ENCODE assay signal across 1 cellular context in the genomic region with DNA sequence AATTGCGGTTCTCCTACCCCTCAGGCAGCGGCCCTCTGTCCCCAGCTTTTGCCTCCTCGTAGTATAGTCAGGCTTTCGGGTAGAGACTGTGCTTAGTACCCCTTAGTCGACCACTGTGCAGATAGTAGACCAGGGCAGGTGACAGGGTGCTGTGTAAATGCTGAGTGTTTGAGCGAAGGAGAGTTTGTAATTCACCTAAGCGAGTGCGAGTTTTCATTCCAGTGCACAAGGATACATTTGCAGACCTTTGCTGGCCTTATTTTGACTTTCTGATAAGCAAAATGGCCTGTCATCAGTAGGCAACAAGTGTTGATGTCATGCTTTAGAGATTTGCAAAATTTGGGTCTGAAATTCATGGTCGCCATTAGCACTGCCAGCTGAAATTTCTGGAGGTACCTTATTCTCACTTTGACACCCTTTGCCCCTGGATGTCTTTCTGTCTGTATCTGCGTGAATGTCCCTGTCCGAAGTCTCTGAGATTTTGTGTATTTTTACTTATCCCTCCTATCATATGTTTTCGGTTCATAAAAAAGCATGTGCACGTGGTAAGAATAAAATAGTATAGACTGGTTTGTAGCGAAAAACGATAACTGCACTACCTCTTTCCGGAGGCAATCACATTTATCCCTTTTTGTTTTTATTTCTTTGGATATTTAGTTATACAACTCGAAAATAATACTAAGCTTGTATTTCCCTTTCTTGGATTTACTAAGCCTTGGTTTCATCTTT.
TF ChIP-seq lines count a peak whose summit lies in the region.

No MANE protein-coding gene starts in this region.

TF ChIP-seq in K562, 482 proteins besides CTCF, POLR2A, EP300 and RAD21 (continued from another document and continues in another):
- TF ChIP-seq NCOR1 (IDR thresholded peaks at IDR 0.05) (no peak), KLF16 (IDR thresholded peaks at IDR 0.05) (no peak), ILF3 (IDR thresholded peaks at IDR 0.05; ENCODE audit: borderline replicate concordance) (no peak), HNRNPUL1 (IDR thresholded peaks at IDR 0.05; ENCODE audit: low read length) (no peak), BCOR (IDR thresholded peaks at IDR 0.05) (peak; percentile 8; the same call in 1 of the 2 replicates), ZKSCAN3 (CRISPR knock-in tag; IDR thresholded peaks at IDR 0.05) (no peak), NR3C1 (CRISPR knock-in tag; IDR thresholded peaks at IDR 0.05) (no peak), CEBPG (CRISPR knock-in tag; IDR thresholded peaks at IDR 0.05) (no peak), CEBPG (tag; conservative IDR thresholded peaks at IDR 0.05 in 1 of 2, IDR thresholded peaks at IDR 0.05 in 1 of 2) (no peak), SREBF2 (CRISPR knock-in tag; IDR thresholded peaks at IDR 0.05) (no peak), TEAD1 (CRISPR knock-in tag; IDR thresholded peaks at IDR 0.05) (no peak), HNRNPK (IDR thresholded peaks at IDR 0.05; ENCODE audit: low read depth, low read length, poor library complexity, severe bottlenecking) (no peak), KAT2B (IDR thresholded peaks at IDR 0.05; ENCODE audit: low read depth, low read length) (no peak), ZC3H8 (IDR thresholded peaks at IDR 0.05) (no peak), EZH2 (IDR thresholded peaks at IDR 0.05; ENCODE audit: borderline replicate concordance, low read depth, low read length) (no peak), ZNF561 (CRISPR knock-in tag; conservative IDR thresholded peaks at IDR 0.05) (no peak)
- TF ChIP-seq, protein P1, sequence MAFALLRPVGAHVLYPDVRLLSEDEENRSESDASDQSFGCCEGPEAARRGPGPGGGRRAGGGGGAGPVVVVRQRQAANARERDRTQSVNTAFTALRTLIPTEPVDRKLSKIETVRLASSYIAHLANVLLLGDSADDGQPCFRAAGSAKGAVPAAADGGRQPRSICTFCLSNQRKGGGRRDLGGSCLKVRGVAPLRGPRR (CRISPR knock-in tag; IDR thresholded peaks at IDR 0.05) = no peak
- TF ChIP-seq, protein P2, sequence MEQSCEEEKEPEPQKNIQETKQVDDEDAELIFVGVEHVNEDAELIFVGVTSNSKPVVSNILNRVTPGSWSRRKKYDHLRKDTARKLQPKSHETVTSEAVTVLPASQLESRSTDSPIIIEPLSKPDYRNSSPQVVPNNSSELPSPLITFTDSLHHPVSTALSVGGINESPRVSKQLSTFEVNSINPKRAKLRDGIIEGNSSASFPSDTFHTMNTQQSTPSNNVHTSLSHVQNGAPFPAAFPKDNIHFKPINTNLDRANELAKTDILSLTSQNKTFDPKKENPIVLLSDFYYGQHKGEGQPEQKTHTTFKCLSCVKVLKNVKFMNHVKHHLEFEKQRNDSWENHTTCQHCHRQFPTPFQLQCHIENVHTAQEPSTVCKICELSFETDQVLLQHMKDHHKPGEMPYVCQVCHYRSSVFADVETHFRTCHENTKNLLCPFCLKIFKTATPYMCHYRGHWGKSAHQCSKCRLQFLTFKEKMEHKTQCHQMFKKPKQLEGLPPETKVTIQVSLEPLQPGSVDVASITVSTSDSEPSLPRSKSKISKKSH (CRISPR knock-in tag; IDR thresholded peaks at IDR 0.05) = no peak
- TF ChIP-seq, protein P3, sequence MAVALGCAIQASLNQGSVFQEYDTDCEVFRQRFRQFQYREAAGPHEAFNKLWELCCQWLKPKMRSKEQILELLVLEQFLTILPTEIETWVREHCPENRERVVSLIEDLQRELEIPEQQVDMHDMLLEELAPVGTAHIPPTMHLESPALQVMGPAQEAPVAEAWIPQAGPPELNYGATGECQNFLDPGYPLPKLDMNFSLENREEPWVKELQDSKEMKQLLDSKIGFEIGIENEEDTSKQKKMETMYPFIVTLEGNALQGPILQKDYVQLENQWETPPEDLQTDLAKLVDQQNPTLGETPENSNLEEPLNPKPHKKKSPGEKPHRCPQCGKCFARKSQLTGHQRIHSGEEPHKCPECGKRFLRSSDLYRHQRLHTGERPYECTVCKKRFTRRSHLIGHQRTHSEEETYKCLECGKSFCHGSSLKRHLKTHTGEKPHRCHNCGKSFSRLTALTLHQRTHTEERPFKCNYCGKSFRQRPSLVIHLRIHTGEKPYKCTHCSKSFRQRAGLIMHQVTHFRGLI (CRISPR knock-in tag; IDR thresholded peaks at IDR 0.05) = no peak
- TF ChIP-seq, protein P4, sequence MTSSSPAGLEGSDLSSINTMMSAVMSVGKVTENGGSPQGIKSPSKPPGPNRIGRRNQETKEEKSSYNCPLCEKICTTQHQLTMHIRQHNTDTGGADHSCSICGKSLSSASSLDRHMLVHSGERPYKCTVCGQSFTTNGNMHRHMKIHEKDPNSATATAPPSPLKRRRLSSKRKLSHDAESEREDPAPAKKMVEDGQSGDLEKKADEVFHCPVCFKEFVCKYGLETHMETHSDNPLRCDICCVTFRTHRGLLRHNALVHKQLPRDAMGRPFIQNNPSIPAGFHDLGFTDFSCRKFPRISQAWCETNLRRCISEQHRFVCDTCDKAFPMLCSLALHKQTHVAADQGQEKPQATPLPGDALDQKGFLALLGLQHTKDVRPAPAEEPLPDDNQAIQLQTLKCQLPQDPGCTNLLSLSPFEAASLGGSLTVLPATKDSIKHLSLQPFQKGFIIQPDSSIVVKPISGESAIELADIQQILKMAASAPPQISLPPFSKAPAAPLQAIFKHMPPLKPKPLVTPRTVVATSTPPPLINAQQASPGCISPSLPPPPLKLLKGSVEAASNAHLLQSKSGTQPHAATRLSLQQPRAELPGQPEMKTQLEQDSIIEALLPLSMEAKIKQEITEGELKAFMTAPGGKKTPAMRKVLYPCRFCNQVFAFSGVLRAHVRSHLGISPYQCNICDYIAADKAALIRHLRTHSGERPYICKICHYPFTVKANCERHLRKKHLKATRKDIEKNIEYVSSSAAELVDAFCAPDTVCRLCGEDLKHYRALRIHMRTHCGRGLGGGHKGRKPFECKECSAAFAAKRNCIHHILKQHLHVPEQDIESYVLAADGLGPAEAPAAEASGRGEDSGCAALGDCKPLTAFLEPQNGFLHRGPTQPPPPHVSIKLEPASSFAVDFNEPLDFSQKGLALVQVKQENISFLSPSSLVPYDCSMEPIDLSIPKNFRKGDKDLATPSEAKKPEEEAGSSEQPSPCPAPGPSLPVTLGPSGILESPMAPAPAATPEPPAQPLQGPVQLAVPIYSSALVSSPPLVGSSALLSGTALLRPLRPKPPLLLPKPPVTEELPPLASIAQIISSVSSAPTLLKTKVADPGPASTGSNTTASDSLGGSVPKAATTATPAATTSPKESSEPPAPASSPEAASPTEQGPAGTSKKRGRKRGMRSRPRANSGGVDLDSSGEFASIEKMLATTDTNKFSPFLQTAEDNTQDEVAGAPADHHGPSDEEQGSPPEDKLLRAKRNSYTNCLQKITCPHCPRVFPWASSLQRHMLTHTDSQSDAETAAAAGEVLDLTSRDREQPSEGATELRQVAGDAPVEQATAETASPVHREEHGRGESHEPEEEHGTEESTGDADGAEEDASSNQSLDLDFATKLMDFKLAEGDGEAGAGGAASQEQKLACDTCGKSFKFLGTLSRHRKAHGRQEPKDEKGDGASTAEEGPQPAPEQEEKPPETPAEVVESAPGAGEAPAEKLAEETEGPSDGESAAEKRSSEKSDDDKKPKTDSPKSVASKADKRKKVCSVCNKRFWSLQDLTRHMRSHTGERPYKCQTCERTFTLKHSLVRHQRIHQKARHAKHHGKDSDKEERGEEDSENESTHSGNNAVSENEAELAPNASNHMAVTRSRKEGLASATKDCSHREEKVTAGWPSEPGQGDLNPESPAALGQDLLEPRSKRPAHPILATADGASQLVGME (CRISPR knock-in tag; IDR thresholded peaks at IDR 0.05) = no peak
- TF ChIP-seq, protein P5, sequence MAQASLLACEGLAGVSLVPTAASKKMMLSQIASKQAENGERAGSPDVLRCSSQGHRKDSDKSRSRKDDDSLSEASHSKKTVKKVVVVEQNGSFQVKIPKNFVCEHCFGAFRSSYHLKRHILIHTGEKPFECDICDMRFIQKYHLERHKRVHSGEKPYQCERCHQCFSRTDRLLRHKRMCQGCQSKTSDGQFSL (CRISPR knock-in tag; IDR thresholded peaks at IDR 0.05) = no peak
- TF ChIP-seq, protein P5 (tag; IDR thresholded peaks at IDR 0.05) = no peak
- TF ChIP-seq, protein P6, sequence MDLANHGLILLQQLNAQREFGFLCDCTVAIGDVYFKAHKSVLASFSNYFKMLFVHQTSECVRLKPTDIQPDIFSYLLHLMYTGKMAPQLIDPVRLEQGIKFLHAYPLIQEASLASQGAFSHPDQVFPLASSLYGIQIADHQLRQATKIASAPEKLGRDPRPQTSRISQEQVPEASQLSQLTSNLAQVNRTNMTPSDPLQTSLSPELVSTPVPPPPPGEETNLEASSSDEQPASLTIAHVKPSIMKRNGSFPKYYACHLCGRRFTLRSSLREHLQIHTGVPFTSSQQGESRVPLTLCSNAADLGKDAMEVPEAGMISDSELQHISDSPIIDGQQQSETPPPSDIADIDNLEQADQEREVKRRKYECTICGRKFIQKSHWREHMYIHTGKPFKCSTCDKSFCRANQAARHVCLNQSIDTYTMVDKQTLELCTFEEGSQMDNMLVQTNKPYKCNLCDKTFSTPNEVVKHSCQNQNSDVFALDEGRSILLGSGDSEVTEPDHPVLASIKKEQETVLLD (IDR thresholded peaks at IDR 0.05) = no peak
- TF ChIP-seq, protein P7, sequence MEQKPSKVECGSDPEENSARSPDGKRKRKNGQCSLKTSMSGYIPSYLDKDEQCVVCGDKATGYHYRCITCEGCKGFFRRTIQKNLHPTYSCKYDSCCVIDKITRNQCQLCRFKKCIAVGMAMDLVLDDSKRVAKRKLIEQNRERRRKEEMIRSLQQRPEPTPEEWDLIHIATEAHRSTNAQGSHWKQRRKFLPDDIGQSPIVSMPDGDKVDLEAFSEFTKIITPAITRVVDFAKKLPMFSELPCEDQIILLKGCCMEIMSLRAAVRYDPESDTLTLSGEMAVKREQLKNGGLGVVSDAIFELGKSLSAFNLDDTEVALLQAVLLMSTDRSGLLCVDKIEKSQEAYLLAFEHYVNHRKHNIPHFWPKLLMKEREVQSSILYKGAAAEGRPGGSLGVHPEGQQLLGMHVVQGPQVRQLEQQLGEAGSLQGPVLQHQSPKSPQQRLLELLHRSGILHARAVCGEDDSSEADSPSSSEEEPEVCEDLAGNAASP (IDR thresholded peaks at IDR 0.05) = no peak
- TF ChIP-seq, protein P8, sequence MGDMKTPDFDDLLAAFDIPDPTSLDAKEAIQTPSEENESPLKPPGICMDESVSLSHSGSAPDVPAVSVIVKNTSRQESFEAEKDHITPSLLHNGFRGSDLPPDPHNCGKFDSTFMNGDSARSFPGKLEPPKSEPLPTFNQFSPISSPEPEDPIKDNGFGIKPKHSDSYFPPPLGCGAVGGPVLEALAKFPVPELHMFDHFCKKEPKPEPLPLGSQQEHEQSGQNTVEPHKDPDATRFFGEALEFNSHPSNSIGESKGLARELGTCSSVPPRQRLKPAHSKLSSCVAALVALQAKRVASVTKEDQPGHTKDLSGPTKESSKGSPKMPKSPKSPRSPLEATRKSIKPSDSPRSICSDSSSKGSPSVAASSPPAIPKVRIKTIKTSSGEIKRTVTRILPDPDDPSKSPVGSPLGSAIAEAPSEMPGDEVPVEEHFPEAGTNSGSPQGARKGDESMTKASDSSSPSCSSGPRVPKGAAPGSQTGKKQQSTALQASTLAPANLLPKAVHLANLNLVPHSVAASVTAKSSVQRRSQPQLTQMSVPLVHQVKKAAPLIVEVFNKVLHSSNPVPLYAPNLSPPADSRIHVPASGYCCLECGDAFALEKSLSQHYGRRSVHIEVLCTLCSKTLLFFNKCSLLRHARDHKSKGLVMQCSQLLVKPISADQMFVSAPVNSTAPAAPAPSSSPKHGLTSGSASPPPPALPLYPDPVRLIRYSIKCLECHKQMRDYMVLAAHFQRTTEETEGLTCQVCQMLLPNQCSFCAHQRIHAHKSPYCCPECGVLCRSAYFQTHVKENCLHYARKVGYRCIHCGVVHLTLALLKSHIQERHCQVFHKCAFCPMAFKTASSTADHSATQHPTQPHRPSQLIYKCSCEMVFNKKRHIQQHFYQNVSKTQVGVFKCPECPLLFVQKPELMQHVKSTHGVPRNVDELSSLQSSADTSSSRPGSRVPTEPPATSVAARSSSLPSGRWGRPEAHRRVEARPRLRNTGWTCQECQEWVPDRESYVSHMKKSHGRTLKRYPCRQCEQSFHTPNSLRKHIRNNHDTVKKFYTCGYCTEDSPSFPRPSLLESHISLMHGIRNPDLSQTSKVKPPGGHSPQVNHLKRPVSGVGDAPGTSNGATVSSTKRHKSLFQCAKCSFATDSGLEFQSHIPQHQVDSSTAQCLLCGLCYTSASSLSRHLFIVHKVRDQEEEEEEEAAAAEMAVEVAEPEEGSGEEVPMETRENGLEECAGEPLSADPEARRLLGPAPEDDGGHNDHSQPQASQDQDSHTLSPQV (IDR thresholded peaks at IDR 0.05) = peak; percentile 66
- TF ChIP-seq, protein P9, sequence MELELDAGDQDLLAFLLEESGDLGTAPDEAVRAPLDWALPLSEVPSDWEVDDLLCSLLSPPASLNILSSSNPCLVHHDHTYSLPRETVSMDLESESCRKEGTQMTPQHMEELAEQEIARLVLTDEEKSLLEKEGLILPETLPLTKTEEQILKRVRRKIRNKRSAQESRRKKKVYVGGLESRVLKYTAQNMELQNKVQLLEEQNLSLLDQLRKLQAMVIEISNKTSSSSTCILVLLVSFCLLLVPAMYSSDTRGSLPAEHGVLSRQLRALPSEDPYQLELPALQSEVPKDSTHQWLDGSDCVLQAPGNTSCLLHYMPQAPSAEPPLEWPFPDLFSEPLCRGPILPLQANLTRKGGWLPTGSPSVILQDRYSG (tag; conservative IDR thresholded peaks at IDR 0.05; ENCODE audit: low read depth) = no peak
- TF ChIP-seq, protein P10, sequence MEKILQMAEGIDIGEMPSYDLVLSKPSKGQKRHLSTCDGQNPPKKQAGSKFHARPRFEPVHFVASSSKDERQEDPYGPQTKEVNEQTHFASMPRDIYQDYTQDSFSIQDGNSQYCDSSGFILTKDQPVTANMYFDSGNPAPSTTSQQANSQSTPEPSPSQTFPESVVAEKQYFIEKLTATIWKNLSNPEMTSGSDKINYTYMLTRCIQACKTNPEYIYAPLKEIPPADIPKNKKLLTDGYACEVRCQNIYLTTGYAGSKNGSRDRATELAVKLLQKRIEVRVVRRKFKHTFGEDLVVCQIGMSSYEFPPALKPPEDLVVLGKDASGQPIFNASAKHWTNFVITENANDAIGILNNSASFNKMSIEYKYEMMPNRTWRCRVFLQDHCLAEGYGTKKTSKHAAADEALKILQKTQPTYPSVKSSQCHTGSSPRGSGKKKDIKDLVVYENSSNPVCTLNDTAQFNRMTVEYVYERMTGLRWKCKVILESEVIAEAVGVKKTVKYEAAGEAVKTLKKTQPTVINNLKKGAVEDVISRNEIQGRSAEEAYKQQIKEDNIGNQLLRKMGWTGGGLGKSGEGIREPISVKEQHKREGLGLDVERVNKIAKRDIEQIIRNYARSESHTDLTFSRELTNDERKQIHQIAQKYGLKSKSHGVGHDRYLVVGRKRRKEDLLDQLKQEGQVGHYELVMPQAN (IDR thresholded peaks at IDR 0.05; ENCODE audit: borderline replicate concordance) = peak; percentile 14; the same call in 1 of the 2 replicates
- TF ChIP-seq, protein P11, sequence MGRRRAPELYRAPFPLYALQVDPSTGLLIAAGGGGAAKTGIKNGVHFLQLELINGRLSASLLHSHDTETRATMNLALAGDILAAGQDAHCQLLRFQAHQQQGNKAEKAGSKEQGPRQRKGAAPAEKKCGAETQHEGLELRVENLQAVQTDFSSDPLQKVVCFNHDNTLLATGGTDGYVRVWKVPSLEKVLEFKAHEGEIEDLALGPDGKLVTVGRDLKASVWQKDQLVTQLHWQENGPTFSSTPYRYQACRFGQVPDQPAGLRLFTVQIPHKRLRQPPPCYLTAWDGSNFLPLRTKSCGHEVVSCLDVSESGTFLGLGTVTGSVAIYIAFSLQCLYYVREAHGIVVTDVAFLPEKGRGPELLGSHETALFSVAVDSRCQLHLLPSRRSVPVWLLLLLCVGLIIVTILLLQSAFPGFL (CRISPR knock-in tag; IDR thresholded peaks at IDR 0.05) = 0 out of 2 replicates have a peak, but pooled peaks have one; percentile 7
